Comparison of ENCODE assay signal across 1 cellular context in the genomic region with DNA sequence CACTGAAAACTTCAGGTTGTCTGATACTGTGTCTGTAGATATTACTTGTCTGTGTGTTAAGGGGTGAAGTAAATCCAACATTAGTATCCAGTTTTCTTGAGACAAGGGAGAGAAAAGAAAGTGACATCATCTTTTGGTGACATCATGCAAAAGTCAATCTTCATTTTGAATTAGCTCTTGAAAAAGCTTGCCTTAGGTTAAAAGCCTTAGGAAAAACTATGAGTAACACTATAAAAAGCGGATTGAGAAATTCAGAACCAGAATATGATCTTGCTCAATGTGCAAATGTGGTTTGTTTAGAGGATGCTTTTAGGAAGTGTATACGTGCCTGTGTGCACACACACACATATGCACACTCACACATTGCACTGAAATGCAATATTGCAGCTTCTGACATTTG.
TF ChIP-seq lines count a peak whose summit lies in the region.

No MANE protein-coding gene starts in this region.

TF ChIP-seq in HepG2, 621 proteins besides CTCF, POLR2A, EP300 and RAD21 (continued from another document):
- TF ChIP-seq, protein P1, sequence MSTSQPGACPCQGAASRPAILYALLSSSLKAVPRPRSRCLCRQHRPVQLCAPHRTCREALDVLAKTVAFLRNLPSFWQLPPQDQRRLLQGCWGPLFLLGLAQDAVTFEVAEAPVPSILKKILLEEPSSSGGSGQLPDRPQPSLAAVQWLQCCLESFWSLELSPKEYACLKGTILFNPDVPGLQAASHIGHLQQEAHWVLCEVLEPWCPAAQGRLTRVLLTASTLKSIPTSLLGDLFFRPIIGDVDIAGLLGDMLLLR (CRISPR knock-in tag; IDR thresholded peaks at IDR 0.05): no peak
